In the genomic region with DNA sequence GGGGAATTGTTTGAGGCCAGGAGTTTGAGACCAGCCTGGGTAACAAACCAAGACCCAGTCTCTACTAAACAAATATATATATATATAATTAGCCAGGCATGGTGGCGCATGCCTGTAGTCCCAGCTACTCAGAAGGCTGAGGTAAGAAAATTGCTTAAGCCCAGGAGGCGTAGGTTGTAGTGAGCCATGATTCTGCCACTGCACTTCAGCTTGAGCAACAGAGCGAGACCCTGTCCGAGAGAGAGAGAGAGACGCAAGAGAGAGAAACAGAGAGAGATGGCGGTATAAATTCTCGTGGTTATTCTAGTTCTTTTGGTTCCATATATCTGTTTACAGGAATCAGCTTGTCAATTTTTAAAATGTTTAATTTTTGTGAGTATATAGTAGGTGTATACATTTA, we compare ENCODE assay signal across 28 cellular contexts.
"Had no signal": no experiment of that assay in that cellular context is flagged by ENCODE, and none has a peak within 500 bp of the region (broad histone marks: within the 10 kb centered on the region; RNA-seq: fewer than 3 reads in every experiment).

No MANE protein-coding gene starts in this region.

- H3K9me3 ChIP-seq: ascending aorta had no signal

- ATAC-seq: activated CD4-positive, alpha-beta T cell treated with anti-CD3 and anti-CD28 coated beads for 36 hours; activated CD8-positive, alpha-beta memory T cell treated with anti-CD3 and anti-CD28 coated beads, Interleukin-2, amount 10 ng/mL, durations not matched to agents 7 days and 5 days; activated CD8-positive, alpha-beta T cell treated with anti-CD3 and anti-CD28 coated beads, Interleukin-2, amount 10 ng/mL, durations not matched to agents 7 days and 5 days; activated naive CD8-positive, alpha-beta T cell treated with anti-CD3 and anti-CD28 coated beads, Interleukin-2, amount 50 U/mL, for 24 hours had no signal

- H3K4me1 ChIP-seq: breast epithelium had no signal

- DNase-seq: activated B cell treated with CpG ODN at 0.5 μM for 24 hours; activated CD4-positive, alpha-beta memory T cell treated with anti-CD3 and anti-CD28 coated beads, Interleukin-2, amount 10 ng/mL, durations not matched to agents 7 days and 5 days; activated CD4-positive, alpha-beta T cell treated with anti-CD3 and anti-CD28 coated beads for 1 hour; activated CD4-positive, alpha-beta T cell treated with anti-CD3 and anti-CD28 coated beads for 36 hours; activated CD4-positive, alpha-beta T cell treated with anti-CD3 and anti-CD28 coated beads for 48 hours; activated CD4-positive, alpha-beta T cell treated with anti-CD3 and anti-CD28 coated beads, Interleukin-2, amount 10 ng/mL, durations not matched to agents 7 days and 5 days; activated CD4-positive, alpha-beta T cell treated with anti-CD3 and anti-CD28 coated beads, Interleukin-2, amount 50 U/mL, for 48 hours; activated CD8-positive, alpha-beta memory T cell treated with anti-CD3 and anti-CD28 coated beads for 24 hours; activated CD8-positive, alpha-beta memory T cell treated with anti-CD3 and anti-CD28 coated beads, Interleukin-2, amount 10 ng/mL, durations not matched to agents 7 days and 5 days; activated CD8-positive, alpha-beta memory T cell treated with anti-CD3 and anti-CD28 coated beads, Interleukin-2, amount 50 U/mL, for 48 hours; activated effector memory CD4-positive, alpha-beta T cell treated with Interleukin-2 at 50 U/mL for 16 hours; activated gamma-delta T cell; activated naive CD4-positive, alpha-beta T cell treated with anti-CD3 and anti-CD28 coated beads, Interleukin-2, amount 10 ng/mL, durations not matched to agents 7 days and 5 days; activated naive CD4-positive, alpha-beta T cell treated with Interleukin-2 at 50 U/mL for 16 hours; activated naive CD8-positive, alpha-beta T cell treated with anti-CD3 and anti-CD28 coated beads, Interleukin-2, amount 10 ng/mL, durations not matched to agents 7 days and 5 days; activated naive CD8-positive, alpha-beta T cell treated with anti-CD3 and anti-CD28 coated beads, Interleukin-2, amount 50 U/mL, for 24 hours; activated T-cell treated with anti-CD3 and anti-CD28 coated beads, Interleukin-2, amount 50 U/mL, for 24 hours; activated T-cell treated with anti-CD3 and anti-CD28 coated beads, Interleukin-2, amount 50 U/mL, for 48 hours; amygdala; anterior cingulate cortex; central memory CD4-positive, alpha-beta T cell; T-helper 1 cell; T-helper 2 cell; T-helper 9 cell had no signal

- H3K36me3 ChIP-seq: ascending aorta, breast epithelium had no signal

- H3K27me3 ChIP-seq: ascending aorta, breast epithelium had no signal

- H3K4me3 ChIP-seq: ascending aorta, breast epithelium had no signal

- H3K27ac ChIP-seq: ascending aorta, breast epithelium, VCaP had no signal
